In genomic region chr7:102304668-102305067, GRCh38 we compare ENCODE assay signal across 1 cellular context.
TF ChIP-seq lines count a peak whose summit lies in the region.

No MANE protein-coding gene starts in this region.

TF ChIP-seq in WTC11, 78 proteins besides CTCF, POLR2A, EP300 and RAD21:
- TF ChIP-seq NFE2L1 (CRISPR knock-in tag; IDR thresholded peaks at IDR 0.05) = no peak
